29 cellular contexts compared by ENCODE assay signal in genomic region chr3:61893840-61894566, GRCh38.
DNase-seq lines count a peak whose midpoint lies in the region; ATAC-seq and TF ChIP-seq lines count a peak whose summit lies in the region.
"Had no signal": no experiment of that assay in that cellular context is flagged by ENCODE, and none has a peak within 500 bp of the region (broad histone marks: within the 10 kb centered on the region; RNA-seq: fewer than 3 reads in every experiment).

No MANE protein-coding gene starts in this region.

- intact Hi-C loops in CD4-positive, alpha-beta T cell (cut with DNase I, micrococcal nuclease): no loop called here

- H3K27me3 Mint-ChIP-seq in WTC11 (ENCODE audit: low read depth) (no peaks in the 10 kb centered on the region), memory B cell (no peaks in the 10 kb centered on the region), chondrocyte (ENCODE audit: low read depth) (peaks cover 2% of the 10 kb centered on the region)
- H3K27me3 Mint-ChIP-seq in CD4-positive, alpha-beta T cell: peaks cover 10% of the 10 kb centered on the region
- H3K27me3 Mint-ChIP-seq: brain, IgD-negative memory B cell had no signal

- H3K27ac Mint-ChIP-seq in WTC11: peak overlapping the region; percentile 20; the same call in 1 of the 2 replicates
- peak overlapping the region; percentile 50 for H3K27ac Mint-ChIP-seq in memory B cell
- H3K27ac Mint-ChIP-seq in chondrocyte (ENCODE audit: unreplicated experiment): no peak overlapping the region
- H3K27ac Mint-ChIP-seq in CD4-positive, alpha-beta T cell: no peak overlapping the region
- H3K27ac Mint-ChIP-seq: activated CD8-positive, alpha-beta T cell treated with anti-CD3 and anti-CD28 coated beads for 36 hours; activated T-helper 1 cell treated with anti-CD3 and anti-CD28 coated beads, Interleukin-12 subunit alpha, Interleukin-12 subunit beta, Interleukin-2, Interleukin-4 antibody, amounts not matched to agents 30 ng/mL and 10 ng/mL and 1 ng/mL, durations not matched to agents 14 hours and 24 hours and 36 hours had no signal

- no peak overlapping the region for H3K4me3 Mint-ChIP-seq in WTC11
- H3K4me3 Mint-ChIP-seq in memory B cell: no peak overlapping the region
- no peak overlapping the region for H3K4me3 Mint-ChIP-seq in chondrocyte (ENCODE audit: unreplicated experiment)
- no peak overlapping the region for H3K4me3 Mint-ChIP-seq in CD4-positive, alpha-beta T cell
- H3K4me3 Mint-ChIP-seq: activated CD8-positive, alpha-beta T cell treated with anti-CD3 and anti-CD28 coated beads for 36 hours; activated T-helper 1 cell treated with anti-CD3 and anti-CD28 coated beads, Interleukin-12 subunit alpha, Interleukin-12 subunit beta, Interleukin-2, Interleukin-4 antibody, amounts not matched to agents 30 ng/mL and 10 ng/mL and 1 ng/mL, durations not matched to agents 14 hours and 24 hours and 36 hours; brain; CD8-positive, alpha-beta T cell; IgD-negative memory B cell; mesothelial cell of epicardium had no signal

- no peaks in the 10 kb centered on the region for H3K9me3 ChIP-seq in Karpas-422 (ENCODE audit: low read length)
- no peaks in the 10 kb centered on the region for H3K9me3 ChIP-seq in CD4-positive, alpha-beta T cell (ENCODE audit: control insufficient read depth, low read length)
- H3K9me3 ChIP-seq: tibial nerve had no signal

- peak; percentile 65 for DNase-seq in DMS 273 (lab: John Stamatoyannopoulos, UW; ENCODE audit: unreplicated experiment)
- no peak for DNase-seq in Karpas-422
- DNase-seq in WTC11 (ENCODE audit: low spot score): no peak
- no peak for DNase-seq in memory B cell (ENCODE audit: low spot score in 2 of 2)
- DNase-seq in chondrocyte (ENCODE audit: low spot score): no peak
- DNase-seq in CD4-positive, alpha-beta T cell: no peak
- DNase-seq in germinal center (ENCODE audit: low spot score): no peak
- DNase-seq in GDM1 (lab: John Stamatoyannopoulos, UW): no peak
- DNase-seq: activated CD4-positive, alpha-beta T cell treated with anti-CD3 and anti-CD28 coated beads for 1 hour; activated CD8-positive, alpha-beta memory T cell treated with anti-CD3 and anti-CD28 coated beads, Interleukin-2, amount 50 U/mL, for 48 hours; activated CD8-positive, alpha-beta T cell treated with anti-CD3 and anti-CD28 coated beads for 36 hours; activated naive CD4-positive, alpha-beta T cell treated with Interleukin-2 at 50 U/mL for 16 hours; AML-193; CD8-positive, alpha-beta T cell; effector CD4-positive, alpha-beta T cell; NCI-H1048; NCI-H187 treated with DMSO at 0.1 percent for 48 hours; NCI-H510A; NK-92 treated with Interleukin-12 subunit alpha and Interleukin-12 subunit beta, amount 100 ng/mL, for 24 hours; nucleus accumbens; SHP77; stimulated activated CD4-positive, alpha-beta T cell treated with anti-CD3 and anti-CD28 coated beads, Interleukin-15, amount 100 ng/mL, for 24 hours; stimulated activated CD4-positive, alpha-beta T cell treated with anti-CD3 and anti-CD28 coated beads, Interleukin-4, amount 100 ng/mL, for 4 hours had no signal

- H3K9me2 ChIP-seq in Karpas-422 (replicated peaks; ENCODE audit: insufficient read depth, low read length): no peaks in the 10 kb centered on the region

- no peaks in the 10 kb centered on the region for H3K9me3 Mint-ChIP-seq in WTC11
- H3K9me3 Mint-ChIP-seq in memory B cell: peaks cover 3% of the 10 kb centered on the region
- H3K9me3 Mint-ChIP-seq in chondrocyte (ENCODE audit: low read depth): no peaks in the 10 kb centered on the region
- no peaks in the 10 kb centered on the region for H3K9me3 Mint-ChIP-seq in CD4-positive, alpha-beta T cell
- H3K9me3 Mint-ChIP-seq: activated CD8-positive, alpha-beta T cell treated with anti-CD3 and anti-CD28 coated beads for 36 hours; activated T-helper 1 cell treated with anti-CD3 and anti-CD28 coated beads, Interleukin-12 subunit alpha, Interleukin-12 subunit beta, Interleukin-2, Interleukin-4 antibody, amounts not matched to agents 30 ng/mL and 10 ng/mL and 1 ng/mL, durations not matched to agents 14 hours and 24 hours and 36 hours; brain; CD8-positive, alpha-beta T cell; IgD-negative memory B cell; mesothelial cell of epicardium had no signal

- no peaks in the 10 kb centered on the region for H3K36me3 ChIP-seq in Karpas-422 (ENCODE audit: insufficient read depth, low read length)
- H3K36me3 ChIP-seq: tibial nerve had no signal

- TF ChIP-seq CTCF in WTC11 (IDR thresholded peaks at IDR 0.05) (no peak), chondrocyte (IDR thresholded peaks at IDR 0.05) (no peak)
- TF ChIP-seq CTCF in CD4-positive, alpha-beta T cell (IDR thresholded peaks at IDR 0.05): no peak

- no peak for ATAC-seq in WTC11
- ATAC-seq in memory B cell (ENCODE audit: low read depth): no peak
- ATAC-seq in CD4-positive, alpha-beta T cell (ENCODE audit: poor library complexity): no peak

- CTCF ChIA-PET in WTC11 (lab: Charles Lee): interaction anchor here (1.1 to 2.1 kb wide), 4 partner anchors 13 to 237 kb away, joined by 3 to 9 read pairs (median 6); no protein-coding TSS in a partner anchor
- CTCF ChIA-PET in CD4-positive, alpha-beta T cell (lab: Charles Lee): no interaction called here

- POLR2A ChIA-PET in WTC11 (lab: Charles Lee): no interaction called here
- POLR2A ChIA-PET in CD4-positive, alpha-beta T cell (lab: Charles Lee): no interaction called here

- peak overlapping the region; percentile 73 for H3K27ac ChIP-seq in Karpas-422 (ENCODE audit: low read length)
- H3K27ac ChIP-seq in CD4-positive, alpha-beta T cell (ENCODE audit: low read depth, low read length): no peak overlapping the region
- H3K27ac ChIP-seq: epithelial cell of prostate had no signal

- H3K4me1 ChIP-seq in Karpas-422 (ENCODE audit: low read length): peaks cover 17% of the 10 kb centered on the region

- no peaks in the 10 kb centered on the region for H3K79me2 ChIP-seq in Karpas-422 (ENCODE audit: low read length)

- no peak overlapping the region for H3K9ac ChIP-seq in Karpas-422 (ENCODE audit: low read length)

- H3K4me3 ChIP-seq in Karpas-422 (ENCODE audit: low read length): no peak overlapping the region
- H3K4me3 ChIP-seq: tibial nerve had no signal

- no peaks in the 10 kb centered on the region for H3K36me3 Mint-ChIP-seq in WTC11
- H3K36me3 Mint-ChIP-seq in memory B cell: no peaks in the 10 kb centered on the region
- no peaks in the 10 kb centered on the region for H3K36me3 Mint-ChIP-seq in chondrocyte (ENCODE audit: low read depth)
- no peaks in the 10 kb centered on the region for H3K36me3 Mint-ChIP-seq in CD4-positive, alpha-beta T cell (ENCODE audit: low read depth)
- H3K36me3 Mint-ChIP-seq: brain; CD8-positive, alpha-beta T cell; mesothelial cell of epicardium had no signal

- H3K4me2 ChIP-seq in Karpas-422 (ENCODE audit: low read depth, low read length, poor library complexity, severe bottlenecking): no peak overlapping the region

- H3K27me3 ChIP-seq in Karpas-422 (ENCODE audit: low read length): no peaks in the 10 kb centered on the region
- no peaks in the 10 kb centered on the region for H3K27me3 ChIP-seq in CD4-positive, alpha-beta T cell (ENCODE audit: control insufficient read depth, insufficient read depth, low read length)
- H3K27me3 ChIP-seq: tibial nerve had no signal

- H3K4me1 Mint-ChIP-seq in WTC11 (peaks cover 86% of the 10 kb centered on the region), memory B cell (peaks cover 15% of the 10 kb centered on the region), chondrocyte (ENCODE audit: low read depth) (peaks cover 34% of the 10 kb centered on the region)
- peaks cover 13% of the 10 kb centered on the region for H3K4me1 Mint-ChIP-seq in CD4-positive, alpha-beta T cell (ENCODE audit: low read depth)

- no peak overlapping the region for H2AFZ ChIP-seq in Karpas-422 (ENCODE audit: low read length)

- no peaks in the 10 kb centered on the region for H4K20me1 ChIP-seq in Karpas-422 (ENCODE audit: insufficient read depth, low read depth, low read length)

TF ChIP-seq in WTC11, 78 proteins besides CTCF, POLR2A, EP300 and RAD21 (continues in another document):
- TF ChIP-seq ZNF512 (CRISPR knock-in tag; IDR thresholded peaks at IDR 0.05; ENCODE audit: borderline replicate concordance): no peak
- TF ChIP-seq MAX (CRISPR knock-in tag; IDR thresholded peaks at IDR 0.05): no peak
- no peak for TF ChIP-seq USF2 (CRISPR knock-in tag; IDR thresholded peaks at IDR 0.05)

Comparison
In these comparisons a context has a peak if more than half of its experiments do, and no peak if none do; other contexts are left out.
1. H3K27ac Mint-ChIP-seq: peak in WTC11 (single experiment) and memory B cell (single experiment); none in chondrocyte (single experiment) and CD4-positive, alpha-beta T cell (single experiment).